Comparison of ENCODE assay signal across 17 cellular contexts in genomic region chr9:28951945-28952344, GRCh38.
DNase-seq lines count a peak whose midpoint lies in the region; ATAC-seq, FAIRE-seq and TF ChIP-seq lines count a peak whose summit lies in the region.
"Had no signal": no experiment of that assay in that cellular context is flagged by ENCODE, and none has a peak within 500 bp of the region (broad histone marks: within the 10 kb centered on the region; RNA-seq: fewer than 3 reads in every experiment).

No MANE protein-coding gene starts in this region.

- TF ChIP-seq CTCF in GM12874 (IDR thresholded peaks at IDR 0.05; ENCODE audit: insufficient read depth, low read depth, low read length) (peak; percentile 34; the same call in 1 of the 2 replicates), bronchial epithelial cell (IDR thresholded peaks at IDR 0.05; ENCODE audit: insufficient read depth, low read length, severe bottlenecking) (peak; percentile 53)

- TF ChIP-seq POLR2A in GM18505 (IDR thresholded peaks at IDR 0.05; ENCODE audit: borderline replicate concordance, extremely low read depth, insufficient read depth, insufficient read length) = no peak

- H3K27me3 ChIP-seq in bronchial epithelial cell (ENCODE audit: control insufficient read depth, insufficient read depth, low read length) = no peaks in the 10 kb centered on the region

- no peak for FAIRE-seq in bronchial epithelial cell (lab: Jason Lieb, UNC)

- H3K4me3 ChIP-seq in bronchial epithelial cell (ENCODE audit: low read depth, low read length) = no peak overlapping the region
- H3K4me3 ChIP-seq: left ventricle myocardium inferior had no signal

- peak; percentile 5 for DNase-seq in A172 (ENCODE audit: low spot score)
- DNase-seq in NCI-H526 treated with DMSO at 0.1 percent for 48 hours (lab: John Stamatoyannopoulos, UW) = peak; percentile 21
- DNase-seq in bronchial epithelial cell (ENCODE audit: low read depth) = peak; percentile 27
- no peak for DNase-seq in activated effector memory CD4-positive, alpha-beta T cell treated with Interleukin-2 at 50 U/mL for 16 hours
- no peak for DNase-seq in NCI-H345 treated with DMSO at 0.1 percent for 48 hours (lab: John Stamatoyannopoulos, UW; ENCODE audit: unreplicated experiment)
- DNase-seq: activated CD4-positive, alpha-beta T cell treated with anti-CD3 and anti-CD28 coated beads for 48 hours; activated T-cell treated with anti-CD3 and anti-CD28 coated beads, Interleukin-2, amount 50 U/mL, for 48 hours; amniotic stem cell; left ventricle myocardium inferior; NCI-H1092; NCI-H510A treated with DMSO at 0.1 percent for 48 hours; right cardiac atrium; stimulated activated naive CD8-positive, alpha-beta T cell treated with anti-CD3 and anti-CD28 coated beads, Interleukin-15, amount 100 ng/mL, for 72 hours had no signal

- H3K36me3 ChIP-seq in bronchial epithelial cell (ENCODE audit: control insufficient read depth, insufficient read depth, low read length) = no peaks in the 10 kb centered on the region
- H3K36me3 ChIP-seq: left ventricle myocardium inferior had no signal

- ATAC-seq in GM18505 (IDR thresholded peaks at IDR 0.05; ENCODE audit: unreplicated experiment) (no peak), HG02970 (IDR thresholded peaks at IDR 0.05; ENCODE audit: low FRiP score, unreplicated experiment) (no peak)
- ATAC-seq: natural killer cell treated with Interleukin-12 subunit alpha and Interleukin-12 subunit beta and Interleukin-15 and Interleukin-18, amount 100 ng/mL, for 72 hours; right cardiac atrium; stimulated activated naive CD8-positive, alpha-beta T cell treated with anti-CD3 and anti-CD28 coated beads, Interleukin-15, amount 100 ng/mL, for 72 hours had no signal

Comparison
In these comparisons a context has a peak if more than half of its experiments do, and no peak if none do; other contexts are left out.
1. DNase-seq: peak in A172 (single experiment), NCI-H526 treated with DMSO at 0.1 percent for 48 hours (single experiment) and bronchial epithelial cell (single experiment); none in activated effector memory CD4-positive, alpha-beta T cell treated with Interleukin-2 at 50 U/mL for 16 hours (single experiment) and NCI-H345 treated with DMSO at 0.1 percent for 48 hours (single experiment).